ENCODE assay signal across 1 cellular context in the genomic region with DNA sequence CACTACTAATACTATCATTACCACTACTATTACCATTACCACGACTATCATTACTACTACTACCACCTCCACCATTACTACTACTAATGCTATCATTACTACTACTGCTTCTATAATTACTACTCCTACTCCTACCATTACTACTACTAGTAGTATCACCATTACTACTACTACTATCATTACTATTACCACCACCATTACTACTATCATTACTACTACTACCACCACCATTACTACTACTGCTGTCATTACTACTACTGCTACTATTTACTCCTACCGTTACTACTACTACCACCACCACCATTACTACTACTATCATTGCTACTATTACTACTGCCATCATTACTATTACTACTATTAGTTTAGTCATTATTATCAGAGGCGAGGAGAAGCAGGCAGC.
TF ChIP-seq lines count a peak whose summit lies in the region.

No MANE protein-coding gene starts in this region.

TF ChIP-seq in K562, 482 proteins besides CTCF, POLR2A, EP300 and RAD21 (continued from another document):
- TF ChIP-seq, protein P1, sequence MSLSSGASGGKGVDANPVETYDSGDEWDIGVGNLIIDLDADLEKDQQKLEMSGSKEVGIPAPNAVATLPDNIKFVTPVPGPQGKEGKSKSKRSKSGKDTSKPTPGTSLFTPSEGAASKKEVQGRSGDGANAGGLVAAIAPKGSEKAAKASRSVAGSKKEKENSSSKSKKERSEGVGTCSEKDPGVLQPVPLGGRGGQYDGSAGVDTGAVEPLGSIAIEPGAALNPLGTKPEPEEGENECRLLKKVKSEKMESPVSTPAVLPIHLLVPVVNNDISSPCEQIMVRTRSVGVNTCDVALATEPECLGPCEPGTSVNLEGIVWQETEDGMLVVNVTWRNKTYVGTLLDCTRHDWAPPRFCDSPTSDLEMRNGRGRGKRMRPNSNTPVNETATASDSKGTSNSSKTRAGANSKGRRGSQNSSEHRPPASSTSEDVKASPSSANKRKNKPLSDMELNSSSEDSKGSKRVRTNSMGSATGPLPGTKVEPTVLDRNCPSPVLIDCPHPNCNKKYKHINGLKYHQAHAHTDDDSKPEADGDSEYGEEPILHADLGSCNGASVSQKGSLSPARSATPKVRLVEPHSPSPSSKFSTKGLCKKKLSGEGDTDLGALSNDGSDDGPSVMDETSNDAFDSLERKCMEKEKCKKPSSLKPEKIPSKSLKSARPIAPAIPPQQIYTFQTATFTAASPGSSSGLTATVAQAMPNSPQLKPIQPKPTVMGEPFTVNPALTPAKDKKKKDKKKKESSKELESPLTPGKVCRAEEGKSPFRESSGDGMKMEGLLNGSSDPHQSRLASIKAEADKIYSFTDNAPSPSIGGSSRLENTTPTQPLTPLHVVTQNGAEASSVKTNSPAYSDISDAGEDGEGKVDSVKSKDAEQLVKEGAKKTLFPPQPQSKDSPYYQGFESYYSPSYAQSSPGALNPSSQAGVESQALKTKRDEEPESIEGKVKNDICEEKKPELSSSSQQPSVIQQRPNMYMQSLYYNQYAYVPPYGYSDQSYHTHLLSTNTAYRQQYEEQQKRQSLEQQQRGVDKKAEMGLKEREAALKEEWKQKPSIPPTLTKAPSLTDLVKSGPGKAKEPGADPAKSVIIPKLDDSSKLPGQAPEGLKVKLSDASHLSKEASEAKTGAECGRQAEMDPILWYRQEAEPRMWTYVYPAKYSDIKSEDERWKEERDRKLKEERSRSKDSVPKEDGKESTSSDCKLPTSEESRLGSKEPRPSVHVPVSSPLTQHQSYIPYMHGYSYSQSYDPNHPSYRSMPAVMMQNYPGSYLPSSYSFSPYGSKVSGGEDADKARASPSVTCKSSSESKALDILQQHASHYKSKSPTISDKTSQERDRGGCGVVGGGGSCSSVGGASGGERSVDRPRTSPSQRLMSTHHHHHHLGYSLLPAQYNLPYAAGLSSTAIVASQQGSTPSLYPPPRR (CRISPR knock-in tag; IDR thresholded peaks at IDR 0.05; ENCODE audit: borderline replicate concordance), result no peak
- TF ChIP-seq ZNF668 (CRISPR knock-in tag; IDR thresholded peaks at IDR 0.05), result peak; percentile 88
- peak; percentile 73; the same call in 1 of the 2 replicates for TF ChIP-seq ZNF644 (tag; IDR thresholded peaks at IDR 0.05; ENCODE audit: low read depth)
- TF ChIP-seq KHSRP (IDR thresholded peaks at IDR 0.05), result no peak
- peak; percentile 31; the same call in 1 of the 2 replicates for TF ChIP-seq POLR2H (tag; IDR thresholded peaks at IDR 0.05; ENCODE audit: low read depth)
- TF ChIP-seq PTRF (tag; IDR thresholded peaks at IDR 0.05), result 0 out of 2 replicates have a peak, but pooled peaks have one; percentile 33
- peak; percentile 92 for TF ChIP-seq ZNF140 (CRISPR knock-in tag; IDR thresholded peaks at IDR 0.05)
- TF ChIP-seq WHSC1 (IDR thresholded peaks at IDR 0.05; ENCODE audit: low read length), result no peak
- no peak for TF ChIP-seq NFE2L1 (tag; IDR thresholded peaks at IDR 0.05; ENCODE audit: borderline replicate concordance, low read depth)
- no peak for TF ChIP-seq CBX5 (IDR thresholded peaks at IDR 0.05; ENCODE audit: borderline replicate concordance, low read depth)
- TF ChIP-seq ZNF224 (CRISPR knock-in tag; IDR thresholded peaks at IDR 0.05), result no peak
- TF ChIP-seq EWSR1 (IDR thresholded peaks at IDR 0.05; ENCODE audit: borderline replicate concordance, low read depth, partially characterized antibody), result no peak
- TF ChIP-seq TAF1 (IDR thresholded peaks at IDR 0.05; ENCODE audit: control insufficient read depth, extremely low read depth, insufficient read depth, low read length, severe bottlenecking), result no peak
- TF ChIP-seq SMARCB1 (IDR thresholded peaks at IDR 0.05; ENCODE audit: insufficient read length, low read depth), result no peak
- no peak for TF ChIP-seq ZNF436 (CRISPR knock-in tag; IDR thresholded peaks at IDR 0.05)
- TF ChIP-seq KDM4B (IDR thresholded peaks at IDR 0.05; ENCODE audit: borderline replicate concordance in 2 of 2, low read depth in 1 of 2), result no peak
- TF ChIP-seq PATZ1 (CRISPR knock-in tag; IDR thresholded peaks at IDR 0.05; ENCODE audit: borderline replicate concordance), result no peak
- TF ChIP-seq, protein P2, sequence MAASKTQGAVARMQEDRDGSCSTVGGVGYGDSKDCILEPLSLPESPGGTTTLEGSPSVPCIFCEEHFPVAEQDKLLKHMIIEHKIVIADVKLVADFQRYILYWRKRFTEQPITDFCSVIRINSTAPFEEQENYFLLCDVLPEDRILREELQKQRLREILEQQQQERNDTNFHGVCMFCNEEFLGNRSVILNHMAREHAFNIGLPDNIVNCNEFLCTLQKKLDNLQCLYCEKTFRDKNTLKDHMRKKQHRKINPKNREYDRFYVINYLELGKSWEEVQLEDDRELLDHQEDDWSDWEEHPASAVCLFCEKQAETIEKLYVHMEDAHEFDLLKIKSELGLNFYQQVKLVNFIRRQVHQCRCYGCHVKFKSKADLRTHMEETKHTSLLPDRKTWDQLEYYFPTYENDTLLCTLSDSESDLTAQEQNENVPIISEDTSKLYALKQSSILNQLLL (CRISPR knock-in tag; IDR thresholded peaks at IDR 0.05; ENCODE audit: borderline replicate concordance), result peak; percentile 82; the same call in 1 of the 2 replicates
- TF ChIP-seq NKRF (IDR thresholded peaks at IDR 0.05; ENCODE audit: borderline replicate concordance), result no peak
- TF ChIP-seq, protein P3, sequence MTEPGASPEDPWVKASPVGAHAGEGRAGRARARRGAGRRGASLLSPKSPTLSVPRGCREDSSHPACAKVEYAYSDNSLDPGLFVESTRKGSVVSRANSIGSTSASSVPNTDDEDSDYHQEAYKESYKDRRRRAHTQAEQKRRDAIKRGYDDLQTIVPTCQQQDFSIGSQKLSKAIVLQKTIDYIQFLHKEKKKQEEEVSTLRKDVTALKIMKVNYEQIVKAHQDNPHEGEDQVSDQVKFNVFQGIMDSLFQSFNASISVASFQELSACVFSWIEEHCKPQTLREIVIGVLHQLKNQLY (CRISPR knock-in tag; conservative IDR thresholded peaks at IDR 0.05), result no peak
- TF ChIP-seq MTA3 (IDR thresholded peaks at IDR 0.05; ENCODE audit: borderline replicate concordance), result no peak
- no peak for TF ChIP-seq ZNF143 (CRISPR knock-in tag; IDR thresholded peaks at IDR 0.05)
- TF ChIP-seq, protein P4, sequence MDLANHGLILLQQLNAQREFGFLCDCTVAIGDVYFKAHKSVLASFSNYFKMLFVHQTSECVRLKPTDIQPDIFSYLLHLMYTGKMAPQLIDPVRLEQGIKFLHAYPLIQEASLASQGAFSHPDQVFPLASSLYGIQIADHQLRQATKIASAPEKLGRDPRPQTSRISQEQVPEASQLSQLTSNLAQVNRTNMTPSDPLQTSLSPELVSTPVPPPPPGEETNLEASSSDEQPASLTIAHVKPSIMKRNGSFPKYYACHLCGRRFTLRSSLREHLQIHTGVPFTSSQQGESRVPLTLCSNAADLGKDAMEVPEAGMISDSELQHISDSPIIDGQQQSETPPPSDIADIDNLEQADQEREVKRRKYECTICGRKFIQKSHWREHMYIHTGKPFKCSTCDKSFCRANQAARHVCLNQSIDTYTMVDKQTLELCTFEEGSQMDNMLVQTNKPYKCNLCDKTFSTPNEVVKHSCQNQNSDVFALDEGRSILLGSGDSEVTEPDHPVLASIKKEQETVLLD (IDR thresholded peaks at IDR 0.05), result peak; percentile 67; the same call in 1 of the 2 replicates
- TF ChIP-seq RHOXF2B (CRISPR knock-in tag; conservative IDR thresholded peaks at IDR 0.05), result no peak
- peak; percentile 76; the same call in 1 of the 2 replicates for TF ChIP-seq THRAP3 (IDR thresholded peaks at IDR 0.05; ENCODE audit: borderline replicate concordance)
- peak; percentile 23 for TF ChIP-seq PHF20 (IDR thresholded peaks at IDR 0.05; ENCODE audit: partially characterized antibody)
- TF ChIP-seq, protein P5, sequence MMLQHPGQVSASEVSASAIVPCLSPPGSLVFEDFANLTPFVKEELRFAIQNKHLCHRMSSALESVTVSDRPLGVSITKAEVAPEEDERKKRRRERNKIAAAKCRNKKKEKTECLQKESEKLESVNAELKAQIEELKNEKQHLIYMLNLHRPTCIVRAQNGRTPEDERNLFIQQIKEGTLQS (IDR thresholded peaks at IDR 0.05), result peak; percentile 55; the same call in 1 of the 2 replicates
- TF ChIP-seq, protein P5 (CRISPR knock-in tag; conservative IDR thresholded peaks at IDR 0.05), result no peak
- no peak for TF ChIP-seq SRSF1 (IDR thresholded peaks at IDR 0.05; ENCODE audit: low read depth, low read length)
- TF ChIP-seq PHB2 (IDR thresholded peaks at IDR 0.05; ENCODE audit: low read depth), result no peak
- TF ChIP-seq CBFA2T2 (conservative IDR thresholded peaks at IDR 0.05), result no peak
- TF ChIP-seq RBM15 (IDR thresholded peaks at IDR 0.05; ENCODE audit: insufficient read depth, low read length), result no peak
- no peak for TF ChIP-seq RBM22 (IDR thresholded peaks at IDR 0.05; ENCODE audit: low read depth, low read length, poor library complexity, severe bottlenecking)
- peak in 1 of 2 experiments; percentile 34; a peak in 1 of 4 replicates for TF ChIP-seq HDAC1 (IDR thresholded peaks at IDR 0.05)
- TF ChIP-seq ZNF79 (CRISPR knock-in tag; IDR thresholded peaks at IDR 0.05; ENCODE audit: low read depth), result no peak
- 0 out of 2 replicates have a peak, but pooled peaks have one; percentile 57 for TF ChIP-seq ZNF232 (CRISPR knock-in tag; IDR thresholded peaks at IDR 0.05)
- TF ChIP-seq KAT2B (IDR thresholded peaks at IDR 0.05; ENCODE audit: low read depth, low read length), result no peak
- TF ChIP-seq, protein P6, sequence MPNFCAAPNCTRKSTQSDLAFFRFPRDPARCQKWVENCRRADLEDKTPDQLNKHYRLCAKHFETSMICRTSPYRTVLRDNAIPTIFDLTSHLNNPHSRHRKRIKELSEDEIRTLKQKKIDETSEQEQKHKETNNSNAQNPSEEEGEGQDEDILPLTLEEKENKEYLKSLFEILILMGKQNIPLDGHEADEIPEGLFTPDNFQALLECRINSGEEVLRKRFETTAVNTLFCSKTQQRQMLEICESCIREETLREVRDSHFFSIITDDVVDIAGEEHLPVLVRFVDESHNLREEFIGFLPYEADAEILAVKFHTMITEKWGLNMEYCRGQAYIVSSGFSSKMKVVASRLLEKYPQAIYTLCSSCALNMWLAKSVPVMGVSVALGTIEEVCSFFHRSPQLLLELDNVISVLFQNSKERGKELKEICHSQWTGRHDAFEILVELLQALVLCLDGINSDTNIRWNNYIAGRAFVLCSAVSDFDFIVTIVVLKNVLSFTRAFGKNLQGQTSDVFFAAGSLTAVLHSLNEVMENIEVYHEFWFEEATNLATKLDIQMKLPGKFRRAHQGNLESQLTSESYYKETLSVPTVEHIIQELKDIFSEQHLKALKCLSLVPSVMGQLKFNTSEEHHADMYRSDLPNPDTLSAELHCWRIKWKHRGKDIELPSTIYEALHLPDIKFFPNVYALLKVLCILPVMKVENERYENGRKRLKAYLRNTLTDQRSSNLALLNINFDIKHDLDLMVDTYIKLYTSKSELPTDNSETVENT (CRISPR knock-in tag; IDR thresholded peaks at IDR 0.05), result peak; percentile 79; the same call in 1 of the 2 replicates
- TF ChIP-seq KLF1 (tag; IDR thresholded peaks at IDR 0.05), result no peak
- no peak for TF ChIP-seq ZBTB1 (CRISPR knock-in tag; IDR thresholded peaks at IDR 0.05; ENCODE audit: borderline replicate concordance, low read depth)
- no peak for TF ChIP-seq SETDB1 (IDR thresholded peaks at IDR 0.05; ENCODE audit: low read length)
- TF ChIP-seq ZBTB7A (IDR thresholded peaks at IDR 0.05; ENCODE audit: borderline replicate concordance, control insufficient read depth, low read depth, low read length), result no peak
- no peak for TF ChIP-seq PTTG1 (tag; IDR thresholded peaks at IDR 0.05; ENCODE audit: low read depth)
